In the genomic region with DNA sequence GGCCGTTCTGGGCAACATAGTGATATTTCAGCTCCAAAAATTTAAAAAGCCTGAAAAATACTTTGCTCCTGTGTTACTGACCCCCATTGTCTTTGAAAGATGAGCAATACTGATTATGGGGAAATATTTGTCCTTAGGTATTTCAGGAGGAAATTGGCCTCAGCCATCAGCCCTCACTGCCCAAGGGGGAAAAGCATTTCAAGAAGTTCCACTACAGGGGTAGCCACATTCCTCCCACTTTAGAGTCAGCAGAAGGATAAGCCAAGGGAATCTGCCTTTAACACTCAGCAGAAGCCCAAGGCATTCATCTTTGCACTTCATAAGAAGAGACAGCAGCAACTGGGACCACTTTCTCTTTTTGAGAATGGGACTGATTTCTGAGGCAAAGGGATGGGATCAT, we compare ENCODE assay signal across 1 cellular context.
TF ChIP-seq lines count a peak whose summit lies in the region.

No MANE protein-coding gene starts in this region.

TF ChIP-seq in H1, 55 proteins besides CTCF, POLR2A, EP300 and RAD21:
- TF ChIP-seq BRCA1 (IDR thresholded peaks at IDR 0.05; ENCODE audit: low read depth, low read length) (no peak), KDM4A (IDR thresholded peaks at IDR 0.05; ENCODE audit: low read depth, low read length, severe bottlenecking) (no peak), CEBPB (IDR thresholded peaks at IDR 0.05; ENCODE audit: low read depth, low read length) (no peak), SIRT6 (IDR thresholded peaks at IDR 0.05; ENCODE audit: low read length) (no peak), SP2 (IDR thresholded peaks at IDR 0.05; ENCODE audit: low read length) (no peak)
